1 cellular context compared by ENCODE assay signal in the genomic region with DNA sequence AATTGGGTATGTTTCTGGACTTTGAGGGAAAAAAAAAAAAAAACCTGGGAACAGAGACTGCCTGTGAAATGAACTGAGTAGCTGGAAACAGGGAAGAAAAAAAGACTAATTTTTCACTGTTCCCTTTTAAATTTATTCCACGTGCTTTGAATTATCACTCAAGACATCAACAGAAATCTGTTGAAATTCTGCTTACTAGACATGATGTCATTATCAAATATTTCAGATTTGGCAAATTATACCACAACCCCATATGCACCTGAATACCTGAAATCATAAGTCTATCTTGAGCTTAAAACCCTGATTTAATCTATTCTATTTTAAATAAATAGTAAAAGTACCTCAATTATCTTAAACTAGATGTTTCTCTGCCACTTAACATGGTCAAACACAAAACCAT.
TF ChIP-seq lines count a peak whose summit lies in the region.

No MANE protein-coding gene starts in this region.

TF ChIP-seq in H1, 55 proteins besides CTCF, POLR2A, EP300 and RAD21:
- TF ChIP-seq ZNF274 (IDR thresholded peaks at IDR 0.05; ENCODE audit: borderline replicate concordance, extremely low read depth, low read length) = no peak
- no peak for TF ChIP-seq NRF1 (IDR thresholded peaks at IDR 0.05; ENCODE audit: low read depth, low read length)
- no peak for TF ChIP-seq KDM5A (IDR thresholded peaks at IDR 0.05; ENCODE audit: low read length)
- TF ChIP-seq RXRA (IDR thresholded peaks at IDR 0.05; ENCODE audit: insufficient read depth, low read depth, low read length) = no peak
- TF ChIP-seq HDAC2 (IDR thresholded peaks at IDR 0.05; ENCODE audit: borderline replicate concordance in 1 of 2, low read depth in 2 of 2, low read length in 2 of 2) = no peak
- no peak for TF ChIP-seq CHD1 (IDR thresholded peaks at IDR 0.05; ENCODE audit: low read depth, low read length)
- TF ChIP-seq, protein P1, sequence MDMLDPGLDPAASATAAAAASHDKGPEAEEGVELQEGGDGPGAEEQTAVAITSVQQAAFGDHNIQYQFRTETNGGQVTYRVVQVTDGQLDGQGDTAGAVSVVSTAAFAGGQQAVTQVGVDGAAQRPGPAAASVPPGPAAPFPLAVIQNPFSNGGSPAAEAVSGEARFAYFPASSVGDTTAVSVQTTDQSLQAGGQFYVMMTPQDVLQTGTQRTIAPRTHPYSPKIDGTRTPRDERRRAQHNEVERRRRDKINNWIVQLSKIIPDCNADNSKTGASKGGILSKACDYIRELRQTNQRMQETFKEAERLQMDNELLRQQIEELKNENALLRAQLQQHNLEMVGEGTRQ (IDR thresholded peaks at IDR 0.05; ENCODE audit: low read length) = no peak
- no peak for TF ChIP-seq HDAC6 (IDR thresholded peaks at IDR 0.05; ENCODE audit: low read depth, low read length)
- TF ChIP-seq NANOG (IDR thresholded peaks at IDR 0.05; ENCODE audit: insufficient read depth, low read depth, low read length, poor library complexity, severe bottlenecking) = no peak
- TF ChIP-seq EGR1 (IDR thresholded peaks at IDR 0.05; ENCODE audit: borderline replicate concordance, low read depth, low read length) = no peak
- TF ChIP-seq, protein P2, sequence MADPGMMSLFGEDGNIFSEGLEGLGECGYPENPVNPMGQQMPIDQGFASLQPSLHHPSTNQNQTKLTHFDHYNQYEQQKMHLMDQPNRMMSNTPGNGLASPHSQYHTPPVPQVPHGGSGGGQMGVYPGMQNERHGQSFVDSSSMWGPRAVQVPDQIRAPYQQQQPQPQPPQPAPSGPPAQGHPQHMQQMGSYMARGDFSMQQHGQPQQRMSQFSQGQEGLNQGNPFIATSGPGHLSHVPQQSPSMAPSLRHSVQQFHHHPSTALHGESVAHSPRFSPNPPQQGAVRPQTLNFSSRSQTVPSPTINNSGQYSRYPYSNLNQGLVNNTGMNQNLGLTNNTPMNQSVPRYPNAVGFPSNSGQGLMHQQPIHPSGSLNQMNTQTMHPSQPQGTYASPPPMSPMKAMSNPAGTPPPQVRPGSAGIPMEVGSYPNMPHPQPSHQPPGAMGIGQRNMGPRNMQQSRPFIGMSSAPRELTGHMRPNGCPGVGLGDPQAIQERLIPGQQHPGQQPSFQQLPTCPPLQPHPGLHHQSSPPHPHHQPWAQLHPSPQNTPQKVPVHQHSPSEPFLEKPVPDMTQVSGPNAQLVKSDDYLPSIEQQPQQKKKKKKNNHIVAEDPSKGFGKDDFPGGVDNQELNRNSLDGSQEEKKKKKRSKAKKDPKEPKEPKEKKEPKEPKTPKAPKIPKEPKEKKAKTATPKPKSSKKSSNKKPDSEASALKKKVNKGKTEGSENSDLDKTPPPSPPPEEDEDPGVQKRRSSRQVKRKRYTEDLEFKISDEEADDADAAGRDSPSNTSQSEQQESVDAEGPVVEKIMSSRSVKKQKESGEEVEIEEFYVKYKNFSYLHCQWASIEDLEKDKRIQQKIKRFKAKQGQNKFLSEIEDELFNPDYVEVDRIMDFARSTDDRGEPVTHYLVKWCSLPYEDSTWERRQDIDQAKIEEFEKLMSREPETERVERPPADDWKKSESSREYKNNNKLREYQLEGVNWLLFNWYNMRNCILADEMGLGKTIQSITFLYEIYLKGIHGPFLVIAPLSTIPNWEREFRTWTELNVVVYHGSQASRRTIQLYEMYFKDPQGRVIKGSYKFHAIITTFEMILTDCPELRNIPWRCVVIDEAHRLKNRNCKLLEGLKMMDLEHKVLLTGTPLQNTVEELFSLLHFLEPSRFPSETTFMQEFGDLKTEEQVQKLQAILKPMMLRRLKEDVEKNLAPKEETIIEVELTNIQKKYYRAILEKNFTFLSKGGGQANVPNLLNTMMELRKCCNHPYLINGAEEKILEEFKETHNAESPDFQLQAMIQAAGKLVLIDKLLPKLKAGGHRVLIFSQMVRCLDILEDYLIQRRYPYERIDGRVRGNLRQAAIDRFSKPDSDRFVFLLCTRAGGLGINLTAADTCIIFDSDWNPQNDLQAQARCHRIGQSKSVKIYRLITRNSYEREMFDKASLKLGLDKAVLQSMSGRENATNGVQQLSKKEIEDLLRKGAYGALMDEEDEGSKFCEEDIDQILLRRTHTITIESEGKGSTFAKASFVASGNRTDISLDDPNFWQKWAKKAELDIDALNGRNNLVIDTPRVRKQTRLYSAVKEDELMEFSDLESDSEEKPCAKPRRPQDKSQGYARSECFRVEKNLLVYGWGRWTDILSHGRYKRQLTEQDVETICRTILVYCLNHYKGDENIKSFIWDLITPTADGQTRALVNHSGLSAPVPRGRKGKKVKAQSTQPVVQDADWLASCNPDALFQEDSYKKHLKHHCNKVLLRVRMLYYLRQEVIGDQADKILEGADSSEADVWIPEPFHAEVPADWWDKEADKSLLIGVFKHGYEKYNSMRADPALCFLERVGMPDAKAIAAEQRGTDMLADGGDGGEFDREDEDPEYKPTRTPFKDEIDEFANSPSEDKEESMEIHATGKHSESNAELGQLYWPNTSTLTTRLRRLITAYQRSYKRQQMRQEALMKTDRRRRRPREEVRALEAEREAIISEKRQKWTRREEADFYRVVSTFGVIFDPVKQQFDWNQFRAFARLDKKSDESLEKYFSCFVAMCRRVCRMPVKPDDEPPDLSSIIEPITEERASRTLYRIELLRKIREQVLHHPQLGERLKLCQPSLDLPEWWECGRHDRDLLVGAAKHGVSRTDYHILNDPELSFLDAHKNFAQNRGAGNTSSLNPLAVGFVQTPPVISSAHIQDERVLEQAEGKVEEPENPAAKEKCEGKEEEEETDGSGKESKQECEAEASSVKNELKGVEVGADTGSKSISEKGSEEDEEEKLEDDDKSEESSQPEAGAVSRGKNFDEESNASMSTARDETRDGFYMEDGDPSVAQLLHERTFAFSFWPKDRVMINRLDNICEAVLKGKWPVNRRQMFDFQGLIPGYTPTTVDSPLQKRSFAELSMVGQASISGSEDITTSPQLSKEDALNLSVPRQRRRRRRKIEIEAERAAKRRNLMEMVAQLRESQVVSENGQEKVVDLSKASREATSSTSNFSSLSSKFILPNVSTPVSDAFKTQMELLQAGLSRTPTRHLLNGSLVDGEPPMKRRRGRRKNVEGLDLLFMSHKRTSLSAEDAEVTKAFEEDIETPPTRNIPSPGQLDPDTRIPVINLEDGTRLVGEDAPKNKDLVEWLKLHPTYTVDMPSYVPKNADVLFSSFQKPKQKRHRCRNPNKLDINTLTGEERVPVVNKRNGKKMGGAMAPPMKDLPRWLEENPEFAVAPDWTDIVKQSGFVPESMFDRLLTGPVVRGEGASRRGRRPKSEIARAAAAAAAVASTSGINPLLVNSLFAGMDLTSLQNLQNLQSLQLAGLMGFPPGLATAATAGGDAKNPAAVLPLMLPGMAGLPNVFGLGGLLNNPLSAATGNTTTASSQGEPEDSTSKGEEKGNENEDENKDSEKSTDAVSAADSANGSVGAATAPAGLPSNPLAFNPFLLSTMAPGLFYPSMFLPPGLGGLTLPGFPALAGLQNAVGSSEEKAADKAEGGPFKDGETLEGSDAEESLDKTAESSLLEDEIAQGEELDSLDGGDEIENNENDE (IDR thresholded peaks at IDR 0.05; ENCODE audit: insufficient replicate concordance, low read length) = no peak
- TF ChIP-seq TEAD4 (IDR thresholded peaks at IDR 0.05; ENCODE audit: low read depth, low read length) = no peak
- no peak for TF ChIP-seq JUND (IDR thresholded peaks at IDR 0.05; ENCODE audit: low read length)
- TF ChIP-seq RNF2 (IDR thresholded peaks at IDR 0.05; ENCODE audit: borderline replicate concordance, low read depth, low read length, missing control alignments, poor library complexity, severe bottlenecking) = no peak
TF ChIP-seq in H1: peak in this region for 0.
